ENCODE assay signal across 32 cellular contexts in the genomic region with DNA sequence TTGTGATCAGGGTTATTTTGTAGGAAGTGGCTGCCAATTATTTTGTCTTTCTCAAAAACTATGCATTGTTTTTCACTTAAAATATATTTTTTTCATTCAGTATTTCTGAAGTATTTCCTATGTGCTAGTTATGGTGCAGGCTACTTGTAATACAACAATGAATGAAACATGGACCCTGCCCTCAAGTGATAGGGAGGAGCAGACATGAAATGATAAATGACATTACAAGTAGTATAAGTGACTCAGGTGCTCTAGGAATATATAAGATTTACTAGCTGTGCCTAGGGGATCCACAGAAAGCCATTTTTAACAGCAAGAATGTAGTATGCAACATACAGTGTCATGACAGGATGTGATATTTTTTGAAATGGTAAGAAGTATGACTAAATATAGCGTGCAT.
"Had no signal": no experiment of that assay in that cellular context is flagged by ENCODE, and none has a peak within 500 bp of the region (broad histone marks: within the 10 kb centered on the region; RNA-seq: fewer than 3 reads in every experiment).

No MANE protein-coding gene starts in this region.

- H3K9me3 Mint-ChIP-seq: activated CD4-positive, alpha-beta T cell treated with anti-CD3 and anti-CD28 coated beads, Interleukin-2, amount 10 ng/mL, durations not matched to agents 24 days and 14 days; activated naive CD4-positive, alpha-beta T cell treated with anti-CD3 and anti-CD28 coated beads, Interleukin-2, amount 50 U/mL, for 72 hours had no signal

- H3K27ac ChIP-seq: cardiac muscle cell, colonic mucosa, foreskin keratinocyte had no signal

- H3K4me1 ChIP-seq: ascending aorta, breast epithelium, colonic mucosa had no signal

- H3K9me3 ChIP-seq: ascending aorta, breast epithelium, colonic mucosa, esophagus muscularis mucosa, gastroesophageal sphincter had no signal

- H3K4me3 ChIP-seq: ascending aorta, breast epithelium, cardiac muscle cell, colonic mucosa, dorsolateral prefrontal cortex, esophagus muscularis mucosa, gastroesophageal sphincter had no signal

- H3K27ac Mint-ChIP-seq: activated CD4-positive, alpha-beta memory T cell treated with anti-CD3 and anti-CD28 coated beads for 36 hours; activated CD4-positive, alpha-beta T cell treated with anti-CD3 and anti-CD28 coated beads for 36 hours; activated CD4-positive, alpha-beta T cell treated with anti-CD3 and anti-CD28 coated beads, Interleukin-2, amount 10 ng/mL, durations not matched to agents 24 days and 14 days; activated CD8-positive, alpha-beta memory T cell treated with anti-CD3 and anti-CD28 coated beads, Interleukin-2, amount 10 ng/mL, durations not matched to agents 7 days and 5 days; activated CD8-positive, alpha-beta T cell treated with anti-CD3 and anti-CD28 coated beads, Interleukin-2, amount 10 ng/mL, durations not matched to agents 7 days and 5 days; activated naive CD4-positive, alpha-beta T cell treated with anti-CD3 and anti-CD28 coated beads, Interleukin-2, amount 10 ng/mL, durations not matched to agents 7 days and 5 days; activated naive CD4-positive, alpha-beta T cell treated with anti-CD3 and anti-CD28 coated beads, Interleukin-2, amount 50 U/mL, for 72 hours; activated naive CD8-positive, alpha-beta T cell treated with anti-CD3 and anti-CD28 coated beads, Interleukin-2, amount 10 ng/mL, durations not matched to agents 7 days and 5 days; activated T-cell treated with anti-CD3 and anti-CD28 coated beads, Interleukin-2, amount 50 U/mL, for 24 hours; activated T-cell treated with anti-CD3 and anti-CD28 coated beads, Interleukin-2, amount 50 U/mL, for 72 hours; dendritic cell treated with granulocyte-macrophage colony-stimulating factor and Interleukin-4, amounts not matched to agents 40 ng/mL and 50 ng/mL, for 4 days; endodermal cell had no signal

- H3K27me3 ChIP-seq: ascending aorta, breast epithelium, cardiac muscle cell, colonic mucosa, dorsolateral prefrontal cortex, esophagus muscularis mucosa, foreskin keratinocyte, gastroesophageal sphincter had no signal

- H3K4me3 Mint-ChIP-seq: activated CD4-positive, alpha-beta memory T cell treated with anti-CD3 and anti-CD28 coated beads for 36 hours; activated CD4-positive, alpha-beta T cell treated with anti-CD3 and anti-CD28 coated beads for 36 hours; activated CD4-positive, alpha-beta T cell treated with anti-CD3 and anti-CD28 coated beads, Interleukin-2, amount 10 ng/mL, durations not matched to agents 24 days and 14 days; activated CD8-positive, alpha-beta memory T cell treated with anti-CD3 and anti-CD28 coated beads, Interleukin-2, amount 10 ng/mL, durations not matched to agents 7 days and 5 days; activated CD8-positive, alpha-beta T cell treated with anti-CD3 and anti-CD28 coated beads, Interleukin-2, amount 10 ng/mL, durations not matched to agents 7 days and 5 days; activated naive CD4-positive, alpha-beta T cell treated with anti-CD3 and anti-CD28 coated beads, Interleukin-2, amount 10 ng/mL, durations not matched to agents 7 days and 5 days; activated naive CD8-positive, alpha-beta T cell treated with anti-CD3 and anti-CD28 coated beads, Interleukin-2, amount 10 ng/mL, durations not matched to agents 7 days and 5 days; activated T-cell treated with anti-CD3 and anti-CD28 coated beads, Interleukin-2, amount 50 U/mL, for 24 hours; activated T-cell treated with anti-CD3 and anti-CD28 coated beads, Interleukin-2, amount 50 U/mL, for 72 hours; brain; dendritic cell treated with granulocyte-macrophage colony-stimulating factor and Interleukin-4, amounts not matched to agents 40 ng/mL and 50 ng/mL, for 4 days; endodermal cell had no signal

- ATAC-seq: activated CD4-positive, alpha-beta T cell treated with anti-CD3 and anti-CD28 coated beads for 36 hours; activated CD8-positive, alpha-beta memory T cell treated with anti-CD3 and anti-CD28 coated beads, Interleukin-2, amount 10 ng/mL, durations not matched to agents 7 days and 5 days; activated CD8-positive, alpha-beta T cell treated with anti-CD3 and anti-CD28 coated beads, Interleukin-2, amount 10 ng/mL, durations not matched to agents 7 days and 5 days; activated naive CD4-positive, alpha-beta T cell treated with anti-CD3 and anti-CD28 coated beads, Interleukin-2, amount 50 U/mL, for 72 hours; activated T-cell treated with anti-CD3 and anti-CD28 coated beads, Interleukin-2, amount 50 U/mL, for 72 hours; foreskin keratinocyte; gastroesophageal sphincter had no signal

- H3K36me3 ChIP-seq: ascending aorta, breast epithelium, colonic mucosa had no signal

- H3K27me3 Mint-ChIP-seq: activated CD4-positive, alpha-beta memory T cell treated with anti-CD3 and anti-CD28 coated beads for 36 hours; activated CD4-positive, alpha-beta T cell treated with anti-CD3 and anti-CD28 coated beads for 36 hours; activated CD4-positive, alpha-beta T cell treated with anti-CD3 and anti-CD28 coated beads, Interleukin-2, amount 10 ng/mL, durations not matched to agents 24 days and 14 days; activated CD8-positive, alpha-beta memory T cell treated with anti-CD3 and anti-CD28 coated beads, Interleukin-2, amount 10 ng/mL, durations not matched to agents 7 days and 5 days; activated naive CD4-positive, alpha-beta T cell treated with anti-CD3 and anti-CD28 coated beads, Interleukin-2, amount 10 ng/mL, durations not matched to agents 7 days and 5 days; activated naive CD8-positive, alpha-beta T cell treated with anti-CD3 and anti-CD28 coated beads, Interleukin-2, amount 10 ng/mL, durations not matched to agents 7 days and 5 days; activated T-cell treated with anti-CD3 and anti-CD28 coated beads, Interleukin-2, amount 50 U/mL, for 24 hours; brain; dendritic cell treated with granulocyte-macrophage colony-stimulating factor and Interleukin-4, amounts not matched to agents 40 ng/mL and 50 ng/mL, for 4 days had no signal

- DNase-seq: activated CD4-positive, alpha-beta memory T cell treated with anti-CD3 and anti-CD28 coated beads for 36 hours; activated CD4-positive, alpha-beta T cell treated with anti-CD3 and anti-CD28 coated beads for 36 hours; activated CD4-positive, alpha-beta T cell treated with anti-CD3 and anti-CD28 coated beads, Interleukin-2, amount 10 ng/mL, durations not matched to agents 24 days and 14 days; activated CD4-positive, CD25-positive, alpha-beta regulatory T cell; activated CD4-positive, CD25-positive, alpha-beta regulatory T cell treated with anti-CD3 and anti-CD28 coated beads, Interleukin-2, amount 50 U/mL, for 72 hours; activated CD8-positive, alpha-beta memory T cell treated with anti-CD3 and anti-CD28 coated beads, Interleukin-2, amount 10 ng/mL, durations not matched to agents 7 days and 5 days; activated CD8-positive, alpha-beta memory T cell treated with anti-CD3 and anti-CD28 coated beads, Interleukin-2, amount 50 U/mL, for 48 hours; activated CD8-positive, alpha-beta T cell treated with anti-CD3 and anti-CD28 coated beads, Interleukin-2, amount 10 ng/mL, durations not matched to agents 7 days and 5 days; activated gamma-delta T cell; activated naive CD4-positive, alpha-beta T cell; activated naive CD4-positive, alpha-beta T cell treated with anti-CD3 and anti-CD28 coated beads, Interleukin-2, amount 10 ng/mL, durations not matched to agents 7 days and 5 days; activated naive CD8-positive, alpha-beta T cell treated with anti-CD3 and anti-CD28 coated beads, Interleukin-2, amount 10 ng/mL, durations not matched to agents 7 days and 5 days; activated T-cell treated with anti-CD3 and anti-CD28 coated beads for 4 hours; activated T-cell treated with anti-CD3 and anti-CD28 coated beads, Interleukin-2, amount 50 U/mL, for 24 hours; activated T-cell treated with anti-CD3 and anti-CD28 coated beads, Interleukin-2, amount 50 U/mL, for 72 hours; central memory CD4-positive, alpha-beta T cell; cerebellar nuclear complex; colonic mucosa; dorsolateral prefrontal cortex; effector memory CD4-positive, alpha-beta T cell; endodermal cell; erythroblast; foreskin keratinocyte; T-helper 2 cell had no signal

- H3K4me1 Mint-ChIP-seq: endodermal cell had no signal
